Comparison of ENCODE assay signal across 21 cellular contexts in the genomic region with DNA sequence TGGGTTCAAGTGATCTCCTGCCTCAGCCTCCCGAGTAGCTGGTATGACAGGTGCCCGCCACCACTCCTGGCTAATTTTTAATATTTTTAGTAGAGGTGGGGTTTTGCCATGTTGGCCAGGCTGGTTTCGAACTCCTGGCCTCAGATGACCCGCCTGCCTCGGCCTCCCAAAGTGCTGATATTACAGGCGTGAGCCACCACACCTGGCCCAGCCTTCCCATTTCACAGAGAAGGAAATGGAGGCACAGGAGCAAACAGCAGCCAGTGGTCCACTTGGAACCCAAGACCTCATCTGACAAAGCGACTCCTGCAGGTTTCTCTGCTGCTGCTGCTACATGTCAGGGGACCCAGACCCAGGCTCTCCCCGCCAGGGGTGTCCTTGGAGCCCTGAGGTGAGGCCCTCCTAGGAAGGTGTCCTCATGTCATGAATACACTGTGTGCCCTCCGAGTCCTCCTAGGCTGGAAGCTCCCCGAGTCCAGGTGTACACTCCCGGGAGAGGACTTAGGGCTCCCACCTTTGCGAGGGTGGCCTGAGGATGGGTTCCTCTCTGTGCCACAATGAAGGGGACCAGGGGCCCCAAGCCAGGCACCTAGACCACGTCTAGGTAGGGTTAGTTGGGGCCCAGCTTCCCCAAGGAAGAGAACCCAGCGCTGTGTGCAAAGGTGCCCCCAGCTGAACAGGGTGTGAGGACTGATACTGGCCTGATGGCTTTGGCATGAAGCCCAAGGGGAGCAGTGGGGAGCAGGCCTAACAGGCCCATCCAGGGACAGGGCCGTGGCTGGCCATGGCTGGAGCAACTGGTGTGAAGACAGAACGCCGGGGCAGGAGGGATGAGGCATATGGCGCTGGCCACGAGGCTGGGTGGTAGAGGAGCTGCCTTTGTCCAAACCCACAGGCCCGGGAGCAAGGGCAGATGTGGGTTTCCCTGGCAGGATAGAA. TPM values are rescaled to one million over a fixed set of nuclear protein-coding genes. Genes with fewer than 3 reads are reported as not detected.
DNase-seq lines count a peak whose midpoint lies in the region; ATAC-seq and TF ChIP-seq lines count a peak whose summit lies in the region.
"Had no signal": no experiment of that assay in that cellular context is flagged by ENCODE, and none has a peak within 500 bp of the region (broad histone marks: within the 10 kb centered on the region; RNA-seq: fewer than 3 reads in every experiment).

No MANE protein-coding gene starts in this region.

- H4K91ac ChIP-seq in H9 (ENCODE audit: insufficient read length, low read depth, low read length), result no peak overlapping the region
- H4K91ac ChIP-seq in neuronal stem cell (ENCODE audit: low read depth, low read length, poor library complexity), result peak overlapping the region; percentile 92

- H3K23ac ChIP-seq in H9 (ENCODE audit: insufficient read length, low read depth, low read length) (no peak overlapping the region), neuronal stem cell (ENCODE audit: low read depth, low read length, poor library complexity) (peak overlapping the region; percentile 86)

- DNase-seq in activated CD8-positive, alpha-beta memory T cell treated with anti-CD3 and anti-CD28 coated beads for 24 hours, result peak; percentile 47
- DNase-seq in activated CD8-positive, alpha-beta memory T cell treated with anti-CD3 and anti-CD28 coated beads, Interleukin-2, amount 50 U/mL, for 48 hours, result no peak
- DNase-seq in H9 (no peak), neuronal stem cell (ENCODE audit: low spot score) (no peak), DMS53 (lab: John Stamatoyannopoulos, UW) (no peak), NOMO-1 treated with DMSO at 0.1 percent for 48 hours (lab: John Stamatoyannopoulos, UW; ENCODE audit: unreplicated experiment) (no peak)
- DNase-seq: 8988T; activated CD4-positive, alpha-beta T cell treated with anti-CD3 and anti-CD28 coated beads for 48 hours; activated naive CD8-positive, alpha-beta T cell treated with anti-CD3 and anti-CD28 coated beads, Interleukin-2, amount 10 ng/mL, durations not matched to agents 7 days and 5 days; left colon; MM.1S; NCI-H1417 treated with DMSO at 0.1 percent for 48 hours; NCI-H510A; NK-92 treated with Interleukin-12 subunit alpha and Interleukin-12 subunit beta, amount 100 ng/mL, for 24 hours; stimulated activated CD4-positive, alpha-beta T cell treated with anti-CD3 and anti-CD28 coated beads, Interleukin-2, amount 100 ng/mL, for 48 hours had no signal

- no peak overlapping the region for H3K4ac ChIP-seq in H9 (ENCODE audit: low read depth, low read length)
- H3K4ac ChIP-seq in neuronal stem cell (ENCODE audit: low read length), result peak overlapping the region; percentile 8

- no peak overlapping the region for H2BK5ac ChIP-seq in H9 (ENCODE audit: insufficient read length, low read length)
- peak overlapping the region; percentile 68 for H2BK5ac ChIP-seq in neuronal stem cell (ENCODE audit: low read length)

- H4K20me1 ChIP-seq in H9 (ENCODE audit: control insufficient read depth, insufficient read depth, insufficient read length), result no peaks in the 10 kb centered on the region

- no peak overlapping the region for H2BK120ac ChIP-seq in H9 (ENCODE audit: low read depth, low read length, poor library complexity, severe bottlenecking)
- H2BK120ac ChIP-seq in neuronal stem cell (ENCODE audit: low read depth, low read length), result no peak overlapping the region

- H4K5ac ChIP-seq in H9 (ENCODE audit: insufficient read length, low read depth, low read length), result no peak overlapping the region

- ATAC-seq in esophagus mucosa (peak; percentile 22), GM21786 (IDR thresholded peaks at IDR 0.05; ENCODE audit: unreplicated experiment) (no peak)
- ATAC-seq: Panc1 had no signal

- H3K36me3 Mint-ChIP-seq in H9 (ENCODE audit: insufficient read depth in 1 of 3, low read depth in 3 of 3), result peaks cover 1 to 7% (median 5%) of the 10 kb centered on the region in 3 experiments; a peak in 4 of 7 replicates
- H3K36me3 Mint-ChIP-seq: activated naive CD8-positive, alpha-beta T cell treated with anti-CD3 and anti-CD28 coated beads, Interleukin-2, amount 10 ng/mL, durations not matched to agents 7 days and 5 days had no signal

- H3K9me3 Mint-ChIP-seq in H9, result no peaks in the 10 kb centered on the region; a peak in 1 of 5 replicates
- H3K9me3 Mint-ChIP-seq: activated naive CD8-positive, alpha-beta T cell treated with anti-CD3 and anti-CD28 coated beads, Interleukin-2, amount 10 ng/mL, durations not matched to agents 7 days and 5 days; stimulated activated naive CD8-positive, alpha-beta T cell treated with anti-CD3 and anti-CD28 coated beads, Interleukin-15, Interleukin-2, amounts not matched to agents 100 ng/mL and 50 ng/mL, for 24 hours had no signal

- no peak overlapping the region for H2BK20ac ChIP-seq in H9 (ENCODE audit: low read depth, low read length, poor library complexity, severe bottlenecking)

- no peaks in the 10 kb centered on the region for H3K27me3 ChIP-seq in H9 (ENCODE audit: insufficient read depth, low read length)
- H3K27me3 ChIP-seq in neuronal stem cell (ENCODE audit: control insufficient read depth in 3 of 3, insufficient read depth in 3 of 3, low read depth in 1 of 3, low read length in 3 of 3), result no peaks in the 10 kb centered on the region
- H3K27me3 ChIP-seq: tibial nerve had no signal

- H2BK12ac ChIP-seq in H9 (ENCODE audit: insufficient read length, low read depth, low read length), result no peak overlapping the region
- peak overlapping the region; percentile 95 for H2BK12ac ChIP-seq in neuronal stem cell (ENCODE audit: low read length)

- H3K79me2 ChIP-seq in H9 (ENCODE audit: insufficient read depth, low read length), result no peaks in the 10 kb centered on the region

- H2AFZ ChIP-seq in H9 (ENCODE audit: low read length) (no peak overlapping the region), neuronal stem cell (ENCODE audit: low read length) (no peak overlapping the region)

- TF ChIP-seq CTCF in H9 (conservative IDR thresholded peaks at IDR 0.05), result no peak

- H3K9ac ChIP-seq in H9 (ENCODE audit: extremely low read depth, insufficient read length, low read length) (no peak overlapping the region), neuronal stem cell (ENCODE audit: low read depth, low read length, poor library complexity) (peak overlapping the region; percentile 30)

- H4K8ac ChIP-seq in H9 (replicated peaks; ENCODE audit: insufficient read length, low read depth, low read length) (no peak overlapping the region), neuronal stem cell (ENCODE audit: low read depth, low read length) (peak overlapping the region; percentile 43)

- no peak overlapping the region for H2AK5ac ChIP-seq in H9 (ENCODE audit: insufficient read length, low read length)
- peak overlapping the region; percentile 100 for H2AK5ac ChIP-seq in neuronal stem cell (ENCODE audit: low read depth, low read length)

- WGBS in H9 (ENCODE audit: extremely low coverage, insufficient read length, low lambda C conversion rate), result no CpG with 5 or more reads among the region's 20 CpGs
- WGBS in neuronal stem cell (ENCODE audit: extremely low coverage in 2 of 2, insufficient read length in 2 of 2, insufficient replicate concordance in 1 of 2), 2 donors, result no CpG with 5 or more reads among the region's 20 CpGs

- H3K9me3 ChIP-seq in H9 (ENCODE audit: control insufficient read depth, low read depth, low read length), result no peaks in the 10 kb centered on the region
- H3K9me3 ChIP-seq in neuronal stem cell (replicated peaks in 1 of 2; ENCODE audit: control insufficient read depth in 2 of 2, insufficient read depth in 1 of 2, low read depth in 1 of 2, low read length in 2 of 2), result no peaks in the 10 kb centered on the region
- H3K9me3 ChIP-seq: tibial nerve had no signal

- H3T11ph ChIP-seq in H9 (ENCODE audit: low read length), result no peak overlapping the region

- peak overlapping the region in 2 of 3 experiments; percentile 46 to 62; a peak in 4 of 7 replicates for H3K27ac Mint-ChIP-seq in H9
- H3K27ac Mint-ChIP-seq: activated naive CD8-positive, alpha-beta T cell treated with anti-CD3 and anti-CD28 coated beads, Interleukin-2, amount 10 ng/mL, durations not matched to agents 7 days and 5 days; stimulated activated naive CD8-positive, alpha-beta T cell treated with anti-CD3 and anti-CD28 coated beads, Interleukin-15, Interleukin-2, amounts not matched to agents 100 ng/mL and 50 ng/mL, for 24 hours had no signal

- no peak overlapping the region for H3K18ac ChIP-seq in H9 (ENCODE audit: insufficient read length, low read depth, low read length)
- peak overlapping the region; percentile 76 for H3K18ac ChIP-seq in neuronal stem cell (ENCODE audit: low read length)

- no peaks in the 10 kb centered on the region for H3K23me2 ChIP-seq in H9 (ENCODE audit: insufficient read length, low read depth, low read length, poor library complexity, severe bottlenecking)

- H3K79me1 ChIP-seq in H9 (ENCODE audit: insufficient read depth, low read depth, low read length, poor library complexity, severe bottlenecking) (no peaks in the 10 kb centered on the region), neuronal stem cell (ENCODE audit: low read depth, low read length) (no peaks in the 10 kb centered on the region)

- H3K27ac ChIP-seq in H9 (ENCODE audit: insufficient read length, low read depth, low read length) (no peak overlapping the region), neuronal stem cell (replicated peaks; ENCODE audit: low read length) (no peak overlapping the region)

- no peak overlapping the region for H3K4me3 Mint-ChIP-seq in H9
- H3K4me3 Mint-ChIP-seq: activated naive CD8-positive, alpha-beta T cell treated with anti-CD3 and anti-CD28 coated beads, Interleukin-2, amount 10 ng/mL, durations not matched to agents 7 days and 5 days; stimulated activated naive CD8-positive, alpha-beta T cell treated with anti-CD3 and anti-CD28 coated beads, Interleukin-15, Interleukin-2, amounts not matched to agents 100 ng/mL and 50 ng/mL, for 24 hours had no signal

- no peak overlapping the region for H3K4me2 ChIP-seq in H9 (ENCODE audit: insufficient read depth, insufficient read length, low read length)
- H3K4me2 ChIP-seq in neuronal stem cell (ENCODE audit: insufficient read depth, low read length, poor library complexity, severe bottlenecking), result no peak overlapping the region

- peaks cover 9% of the 10 kb centered on the region; the same call in 1 of the 2 replicates for H3K4me1 ChIP-seq in H9 (ENCODE audit: insufficient read depth, low read length)
- peaks cover 15 to 19% of the 10 kb centered on the region in 2 donors for H3K4me1 ChIP-seq in neuronal stem cell (ENCODE audit: control insufficient read depth in 2 of 2, insufficient read depth in 1 of 2, low read depth in 1 of 2, low read length in 2 of 2)

- peaks cover 0 to 11% of the 10 kb centered on the region in 2 donors for H3K36me3 ChIP-seq in neuronal stem cell (replicated peaks in 1 of 2; ENCODE audit: control insufficient read depth in 2 of 2, insufficient read depth in 2 of 2, low read length in 2 of 2)

- H2BK15ac ChIP-seq in H9 (ENCODE audit: low read depth, low read length) (no peak overlapping the region), neuronal stem cell (ENCODE audit: low read length) (peak overlapping the region; percentile 71)

- no peak overlapping the region; the same call in 1 of the 2 replicates for H3K14ac ChIP-seq in H9 (ENCODE audit: insufficient read depth, low read length)
- H3K14ac ChIP-seq in neuronal stem cell (ENCODE audit: low read length), result peak overlapping the region; percentile 21

- no peak overlapping the region for H3K56ac ChIP-seq in H9 (ENCODE audit: insufficient read length, low read depth, low read length)

- H3K27me3 Mint-ChIP-seq in H9 (ENCODE audit: low read depth), result no peaks in the 10 kb centered on the region; the same call in 1 of the 2 replicates
- H3K27me3 Mint-ChIP-seq: activated naive CD8-positive, alpha-beta T cell treated with anti-CD3 and anti-CD28 coated beads, Interleukin-2, amount 10 ng/mL, durations not matched to agents 7 days and 5 days; stimulated activated naive CD8-positive, alpha-beta T cell treated with anti-CD3 and anti-CD28 coated beads, Interleukin-15, Interleukin-2, amounts not matched to agents 100 ng/mL and 50 ng/mL, for 24 hours had no signal

- H3K4me3 ChIP-seq in neuronal stem cell (ENCODE audit: low read length in 2 of 2), result peak overlapping the region in 1 of 2 donors; percentile 10
- H3K4me3 ChIP-seq: K562, tibial nerve had no signal

- peaks cover 33 to 37% of the 10 kb centered on the region in 2 experiments for H3K4me1 Mint-ChIP-seq in H9
- H3K4me1 Mint-ChIP-seq: activated naive CD8-positive, alpha-beta T cell treated with anti-CD3 and anti-CD28 coated beads, Interleukin-2, amount 10 ng/mL, durations not matched to agents 7 days and 5 days had no signal

RNA-seq across cellular contexts. Expression of gene HS6ST1, which starts 56.1 kb away (rescaled TPM):
- total RNA-seq in H9 (2021) (58.9 and 60.2 TPM in 2 replicates), esophagus mucosa (30.8 TPM)
- 32.8 TPM for polyA plus RNA-seq in neuronal stem cell (2013, experiment 1 of 2)
- 32.8 TPM for polyA plus RNA-seq in neuronal stem cell (2013, experiment 2 of 2)
